In the genomic region with DNA sequence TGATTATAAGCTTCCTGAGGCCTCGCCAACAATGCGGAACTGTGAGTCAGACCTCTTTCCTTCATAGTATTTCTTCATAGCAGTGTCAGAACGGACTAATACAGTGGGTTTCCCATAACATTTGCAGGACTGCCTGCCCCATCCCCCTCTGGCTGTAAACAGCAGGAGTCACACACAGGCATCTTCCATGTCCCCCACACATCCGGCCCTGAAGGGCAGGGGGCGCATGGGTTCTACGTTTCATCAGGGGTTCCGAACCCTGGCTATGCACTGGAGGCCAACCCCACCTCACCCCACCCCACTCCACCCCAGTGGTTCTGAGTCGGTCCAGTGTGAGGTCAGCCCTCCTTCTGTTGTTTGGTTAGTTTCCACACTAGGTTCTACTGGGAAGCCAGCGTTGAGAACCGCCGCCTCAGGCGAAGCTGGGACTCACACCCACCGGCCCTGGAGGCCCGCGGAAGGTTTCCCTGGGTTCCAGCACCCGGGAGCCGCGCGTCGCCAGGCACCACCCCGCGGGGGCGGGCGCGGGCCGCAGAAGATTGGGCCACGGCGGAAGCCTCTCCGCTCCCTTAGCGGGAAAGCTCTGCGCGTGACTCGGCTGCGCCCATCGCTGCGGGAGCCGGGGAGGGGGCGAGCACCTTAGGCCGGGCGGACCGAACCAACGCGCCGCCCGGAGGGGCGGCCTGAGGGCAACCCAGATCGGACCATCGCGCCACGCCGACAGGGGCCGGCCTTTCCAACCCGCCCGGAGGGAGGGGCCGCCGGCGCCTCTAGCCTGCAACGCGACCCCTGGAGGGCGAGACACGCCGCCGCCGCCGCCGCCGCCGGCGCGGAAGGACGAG, we compare ENCODE assay signal across 8 cellular contexts. TPM values are rescaled to one million over a fixed set of nuclear protein-coding genes. Genes with fewer than 3 reads are reported as not detected.
A peak's percentile ranks its signal among the peaks of the same experiment; 100 is the strongest.
DNase-seq lines count a peak whose midpoint lies in the region; ATAC-seq and TF ChIP-seq lines count a peak whose summit lies in the region.

A gene with protein sequence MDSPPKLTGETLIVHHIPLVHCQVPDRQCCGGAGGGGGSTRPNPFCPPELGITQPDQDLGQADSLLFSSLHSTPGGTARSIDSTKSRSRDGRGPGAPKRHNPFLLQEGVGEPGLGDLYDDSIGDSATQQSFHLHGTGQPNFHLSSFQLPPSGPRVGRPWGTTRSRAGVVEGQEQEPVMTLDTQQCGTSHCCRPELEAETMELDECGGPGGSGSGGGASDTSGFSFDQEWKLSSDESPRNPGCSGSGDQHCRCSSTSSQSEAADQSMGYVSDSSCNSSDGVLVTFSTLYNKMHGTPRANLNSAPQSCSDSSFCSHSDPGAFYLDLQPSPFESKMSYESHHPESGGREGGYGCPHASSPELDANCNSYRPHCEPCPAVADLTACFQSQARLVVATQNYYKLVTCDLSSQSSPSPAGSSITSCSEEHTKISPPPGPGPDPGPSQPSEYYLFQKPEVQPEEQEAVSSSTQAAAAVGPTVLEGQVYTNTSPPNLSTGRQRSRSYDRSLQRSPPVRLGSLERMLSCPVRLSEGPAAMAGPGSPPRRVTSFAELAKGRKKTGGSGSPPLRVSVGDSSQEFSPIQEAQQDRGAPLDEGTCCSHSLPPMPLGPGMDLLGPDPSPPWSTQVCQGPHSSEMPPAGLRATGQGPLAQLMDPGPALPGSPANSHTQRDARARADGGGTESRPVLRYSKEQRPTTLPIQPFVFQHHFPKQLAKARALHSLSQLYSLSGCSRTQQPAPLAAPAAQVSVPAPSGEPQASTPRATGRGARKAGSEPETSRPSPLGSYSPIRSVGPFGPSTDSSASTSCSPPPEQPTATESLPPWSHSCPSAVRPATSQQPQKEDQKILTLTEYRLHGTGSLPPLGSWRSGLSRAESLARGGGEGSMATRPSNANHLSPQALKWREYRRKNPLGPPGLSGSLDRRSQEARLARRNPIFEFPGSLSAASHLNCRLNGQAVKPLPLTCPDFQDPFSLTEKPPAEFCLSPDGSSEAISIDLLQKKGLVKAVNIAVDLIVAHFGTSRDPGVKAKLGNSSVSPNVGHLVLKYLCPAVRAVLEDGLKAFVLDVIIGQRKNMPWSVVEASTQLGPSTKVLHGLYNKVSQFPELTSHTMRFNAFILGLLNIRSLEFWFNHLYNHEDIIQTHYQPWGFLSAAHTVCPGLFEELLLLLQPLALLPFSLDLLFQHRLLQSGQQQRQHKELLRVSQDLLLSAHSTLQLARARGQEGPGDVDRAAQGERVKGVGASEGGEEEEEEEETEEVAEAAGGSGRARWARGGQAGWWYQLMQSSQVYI (N-terminal part only) (plus strand): TSS at position 799 of the 842 bp plus-strand sequence. CDS start 56,411 bp downstream, outside the sequence.

- H3F3A ChIP-seq in PC-3 (ENCODE audit: low read length, unreplicated experiment) = no peaks in the 10 kb centered on the region

- H3K9ac ChIP-seq in PC-3 (ENCODE audit: low read length) = peak within 1 kb of the TSS; percentile 69

- H3K27ac Mint-ChIP-seq in IgD-negative memory B cell (peak within 1 kb of the TSS in 1 of 3 donors; percentile 68), natural killer cell (peak within 1 kb of the TSS; percentile 64 to 71)
- H3K27ac Mint-ChIP-seq in activated naive CD4-positive, alpha-beta T cell treated with anti-CD3 and anti-CD28 coated beads for 36 hours = no peak within 1 kb of the TSS

- CTCF ChIA-PET in PC-3 (lab: Charles Lee) = interaction anchor here (1.0 kb wide), 1 partner anchor 21 kb away, joined by 3 read pairs; no protein-coding TSS in a partner anchor
- CTCF ChIA-PET in activated naive CD4-positive, alpha-beta T cell treated with anti-CD3 and anti-CD28 coated beads for 36 hours (lab: Charles Lee) = interaction anchor here (1.1 to 1.2 kb wide), 2 partner anchors 25 to 64 kb away, joined by 3 to 4 read pairs; no protein-coding TSS in a partner anchor

- H3K9me3 Mint-ChIP-seq in IgD-negative memory B cell (peaks cover 0 to 3% (median 0%) of the 10 kb centered on the region in 3 donors), natural killer cell (no peaks in the 10 kb centered on the region)
- no peaks in the 10 kb centered on the region for H3K9me3 Mint-ChIP-seq in activated naive CD4-positive, alpha-beta T cell treated with anti-CD3 and anti-CD28 coated beads for 36 hours

- peaks cover 62% of the 10 kb centered on the region for H3K79me2 ChIP-seq in PC-3 (ENCODE audit: low read length)

- DNase-seq in EH (ENCODE audit: low read depth) = peak; percentile 91
- peak; percentile 73 for DNase-seq in PC-3
- peak; percentile 79 for DNase-seq in activated naive CD4-positive, alpha-beta T cell treated with anti-CD3 and anti-CD28 coated beads for 36 hours
- DNase-seq in foreskin keratinocyte = peak; percentile 67 to 83
- peak; percentile 47 for DNase-seq in natural killer cell
- DNase-seq in superior temporal gyrus (ENCODE audit: extremely low spot score) = peak; percentile 82

- H3K4me1 Mint-ChIP-seq in IgD-negative memory B cell (peaks cover 0 to 8% (median 8%) of the 10 kb centered on the region in 3 donors), natural killer cell (peaks cover 21 to 23% of the 10 kb centered on the region in 2 donors)
- peaks cover 26% of the 10 kb centered on the region for H3K4me1 Mint-ChIP-seq in activated naive CD4-positive, alpha-beta T cell treated with anti-CD3 and anti-CD28 coated beads for 36 hours (ENCODE audit: low read depth)

- H3K36me3 Mint-ChIP-seq in IgD-negative memory B cell (no peaks in the 10 kb centered on the region), natural killer cell (no peaks in the 10 kb centered on the region)
- no peaks in the 10 kb centered on the region for H3K36me3 Mint-ChIP-seq in activated naive CD4-positive, alpha-beta T cell treated with anti-CD3 and anti-CD28 coated beads for 36 hours (ENCODE audit: low read depth)

- H3K9me3 ChIP-seq in PC-3 (ENCODE audit: low read length) = no peaks in the 10 kb centered on the region

- 0 out of 2 replicates have a peak, but pooled peaks have one; percentile 22 for TF ChIP-seq CTCF in PC-3 (conservative IDR thresholded peaks at IDR 0.05; ENCODE audit: low read depth, low read length)
- TF ChIP-seq CTCF in foreskin keratinocyte (conservative IDR thresholded peaks at IDR 0.05) = peak; percentile 64
- TF ChIP-seq CTCF in natural killer cell (IDR thresholded peaks at IDR 0.05) = peak; percentile 28

- H3K4me3 ChIP-seq in PC-3 (ENCODE audit: low read length) = peak within 1 kb of the TSS; percentile 70

- H3K9me2 ChIP-seq in PC-3 (replicated peaks; ENCODE audit: low read length) = no peaks in the 10 kb centered on the region

- intact Hi-C loops in PC-3 (cut with micrococcal nuclease) = loop anchor here (1.0 kb wide), 2 partner anchors 29 to 65 kb away; no protein-coding TSS in a partner anchor
- intact Hi-C loops in activated naive CD4-positive, alpha-beta T cell treated with anti-CD3 and anti-CD28 coated beads for 36 hours (cut with micrococcal nuclease) = loop anchor here (1.0 to 2.0 kb wide), 3 partner anchors 65 to 213 kb away; no protein-coding TSS in a partner anchor
- intact Hi-C loops in natural killer cell (cut with micrococcal nuclease) = no loop called here

- H4K20me1 ChIP-seq in PC-3 (ENCODE audit: low read length) = no peaks in the 10 kb centered on the region

- H3K27me3 ChIP-seq in PC-3 (ENCODE audit: low read length) (no peaks in the 10 kb centered on the region), foreskin keratinocyte (no peaks in the 10 kb centered on the region)

- POLR2A ChIA-PET in PC-3 (lab: Charles Lee; ENCODE audit: unreplicated experiment) = no interaction called here

- 0 out of 2 replicates have a peak, but pooled peaks cover 3% of the 10 kb centered on the region for H3K36me3 ChIP-seq in PC-3 (ENCODE audit: low read depth, low read length)

- peaks cover 31% of the 10 kb centered on the region for H3K4me1 ChIP-seq in PC-3 (ENCODE audit: insufficient read depth, low read length)
- peaks cover 10% of the 10 kb centered on the region for H3K4me1 ChIP-seq in foreskin keratinocyte

- BruUV-seq in PC-3 (replicated peaks; lab: Mats Ljungman, UMichigan) = no TSS peak

- H3K27me3 Mint-ChIP-seq in IgD-negative memory B cell (peaks cover 35% of the 10 kb centered on the region), natural killer cell (ENCODE audit: low read depth in 2 of 2) (peaks cover 0 to 14% of the 10 kb centered on the region in 2 donors)
- no peaks in the 10 kb centered on the region for H3K27me3 Mint-ChIP-seq in activated naive CD4-positive, alpha-beta T cell treated with anti-CD3 and anti-CD28 coated beads for 36 hours (ENCODE audit: low read depth)

- H3K4me3 Mint-ChIP-seq in IgD-negative memory B cell = peak within 1 kb of the TSS; percentile 57 to 91 (median 78)
- peak within 1 kb of the TSS; percentile 85 for H3K4me3 Mint-ChIP-seq in activated naive CD4-positive, alpha-beta T cell treated with anti-CD3 and anti-CD28 coated beads for 36 hours
- peak within 1 kb of the TSS; percentile 86 for H3K4me3 Mint-ChIP-seq in natural killer cell

- H3K27ac ChIP-seq in PC-3 (ENCODE audit: low read length) = peak within 1 kb of the TSS; percentile 74
- H3K27ac ChIP-seq in foreskin keratinocyte = peak within 1 kb of the TSS; percentile 52

- peak within 1 kb of the TSS; percentile 79 for H2AFZ ChIP-seq in PC-3 (ENCODE audit: low read length)

- ATAC-seq in PC-3 = peak; percentile 67
- peak; percentile 78 for ATAC-seq in foreskin keratinocyte
- peak; percentile 79 to 89 (median 85) for ATAC-seq in natural killer cell
- ATAC-seq in GM21381 (IDR thresholded peaks at IDR 0.05; ENCODE audit: unreplicated experiment) = no peak

- peak within 1 kb of the TSS; percentile 78 for H3K4me2 ChIP-seq in PC-3 (ENCODE audit: low read length)

RNA-seq across cellular contexts. Expression of the gene that starts here (rescaled TPM):
- polyA plus RNA-seq in IgD-negative memory B cell (not detected), foreskin keratinocyte (8.4 and 9.0 TPM in 2 replicates)
- total RNA-seq in PC-3 (2014; rRNA removed) (10.7 and 13.3 TPM in 2 replicates), foreskin keratinocyte (15.5 and 16.2 TPM in 2 replicates), natural killer cell (1 to 10 TPM; 2.0 to 7.9 (median 2.5) TPM)
- total RNA-seq in activated naive CD4-positive, alpha-beta T cell treated with anti-CD3 and anti-CD28 coated beads for 36 hours = 1 to 10 TPM; 4.0 to 5.1 TPM
